ENCODE assay signal across 16 cellular contexts in the genomic region with DNA sequence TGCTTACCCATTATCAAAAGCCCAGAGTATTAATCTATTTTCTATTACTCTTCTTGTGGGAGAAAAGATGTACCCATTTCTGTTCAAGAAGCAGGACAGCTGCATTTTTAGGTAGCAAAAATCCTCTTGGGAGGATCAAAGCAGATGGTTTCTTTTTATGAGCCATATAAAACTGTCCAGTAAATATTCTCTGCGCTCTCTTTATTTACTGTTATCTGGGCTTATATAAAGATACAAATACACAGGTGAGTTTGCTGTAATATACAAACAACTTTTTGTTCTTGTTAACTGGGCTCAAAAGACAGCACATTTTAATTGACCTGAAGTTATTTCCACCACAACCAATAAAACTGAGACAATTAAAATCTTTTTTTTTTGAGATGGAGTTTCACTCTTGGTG. TPM values are rescaled to one million over a fixed set of nuclear protein-coding genes. Genes with fewer than 3 reads are reported as not detected.
DNase-seq lines count a peak whose midpoint lies in the region; ATAC-seq and TF ChIP-seq lines count a peak whose summit lies in the region.
"Had no signal": no experiment of that assay in that cellular context is flagged by ENCODE, and none has a peak within 500 bp of the region (broad histone marks: within the 10 kb centered on the region; RNA-seq: fewer than 3 reads in every experiment).

No MANE protein-coding gene starts in this region.

- H3K27ac ChIP-seq in A673 (ENCODE audit: low read depth, low read length, poor library complexity, severe bottlenecking) (peak overlapping the region; percentile 28), prostate gland (peak overlapping the region; percentile 28 to 47)
- H3K27ac ChIP-seq in BLaER1 treated with 17β-estradiol and CSF1 and Interleukin-3, amounts not matched to agents 10 nM and 100 nM = peak overlapping the region in 3 of 11 experiments; percentile 6 to 34 (median 19); a peak in 3 of 22 replicates
- H3K27ac ChIP-seq: HL-60, SJCRH30 had no signal

- no peaks in the 10 kb centered on the region for H3K27me3 Mint-ChIP-seq in activated T-helper 17 cell treated with anti-CD3 and anti-CD28 coated beads, Interleukin-2, amount 50 U/mL, for 72 hours

- peaks cover 44% of the 10 kb centered on the region for H3K4me1 Mint-ChIP-seq in activated T-helper 17 cell treated with anti-CD3 and anti-CD28 coated beads, Interleukin-2, amount 50 U/mL, for 72 hours

- no peak for ATAC-seq in activated T-helper 17 cell treated with anti-CD3 and anti-CD28 coated beads, Interleukin-2, amount 50 U/mL, for 72 hours (replicated peaks)
- no peak for ATAC-seq in HG03135 (IDR thresholded peaks at IDR 0.05; ENCODE audit: unreplicated experiment)
- no peak for ATAC-seq in HG03354 (IDR thresholded peaks at IDR 0.05; ENCODE audit: poor library complexity, severe bottlenecking, unreplicated experiment)
- ATAC-seq in GM19324 (IDR thresholded peaks at IDR 0.05; ENCODE audit: low FRiP score, unreplicated experiment) = no peak

- TF ChIP-seq POLR2A in prostate gland (IDR thresholded peaks at IDR 0.05) = no peak

- CTCF ChIA-PET in A673 (lab: Charles Lee) = no interaction called here

- POLR2A ChIA-PET in A673 (lab: Charles Lee; ENCODE audit: low non-redundant PET) = no interaction called here

- H3K4me1 ChIP-seq in A673 (ENCODE audit: insufficient read depth, low read length, poor library complexity, severe bottlenecking) = peaks cover 63% of the 10 kb centered on the region
- H3K4me1 ChIP-seq in BLaER1 treated with 17β-estradiol and CSF1 and Interleukin-3, amounts not matched to agents 10 nM and 100 nM = peaks cover 74 to 99% (median 83%) of the 10 kb centered on the region in 10 experiments
- peaks cover 42% of the 10 kb centered on the region for H3K4me1 ChIP-seq in prostate gland (replicated peaks)
- H3K4me1 ChIP-seq: BE2C, SJCRH30 had no signal

- peak overlapping the region; percentile 63 to 87 (median 80) for H3K4me2 ChIP-seq in BLaER1 treated with 17β-estradiol and CSF1 and Interleukin-3, amounts not matched to agents 10 nM and 100 nM

- TF ChIP-seq CTCF in A673 (conservative IDR thresholded peaks at IDR 0.05; ENCODE audit: low read depth, low read length) (no peak), prostate gland (IDR thresholded peaks at IDR 0.05) (no peak)

- H3K9ac ChIP-seq in BLaER1 treated with 17β-estradiol and CSF1 and Interleukin-3, amounts not matched to agents 10 nM and 100 nM = peak overlapping the region in 3 of 11 experiments; percentile 5 to 40 (median 20); a peak in 4 of 22 replicates

- H3K9me3 Mint-ChIP-seq in activated T-helper 17 cell treated with anti-CD3 and anti-CD28 coated beads, Interleukin-2, amount 50 U/mL, for 72 hours = no peaks in the 10 kb centered on the region

- peaks cover 86% of the 10 kb centered on the region for H3K36me3 Mint-ChIP-seq in activated T-helper 17 cell treated with anti-CD3 and anti-CD28 coated beads, Interleukin-2, amount 50 U/mL, for 72 hours (ENCODE audit: low read depth)

- H3K9me3 ChIP-seq in A673 (ENCODE audit: low read depth, low read length, poor library complexity, severe bottlenecking) (no peaks in the 10 kb centered on the region), prostate gland (no peaks in the 10 kb centered on the region)
- no peaks in the 10 kb centered on the region for H3K9me3 ChIP-seq in BLaER1 treated with 17β-estradiol and CSF1 and Interleukin-3, amounts not matched to agents 10 nM and 100 nM (replicated peaks in 1 of 11)
- H3K9me3 ChIP-seq: BE2C, SJCRH30 had no signal

- H3K4me3 ChIP-seq in A673 (ENCODE audit: low read depth, low read length, poor library complexity, severe bottlenecking) (no peak overlapping the region), prostate gland (no peak overlapping the region)
- H3K4me3 ChIP-seq in BLaER1 treated with 17β-estradiol and CSF1 and Interleukin-3, amounts not matched to agents 10 nM and 100 nM = 0 out of 20 replicates have a peak overlapping the region, but pooled peaks of 1 of the 10 experiments have one; percentile 4
- H3K4me3 ChIP-seq: SJCRH30 had no signal

- no peaks in the 10 kb centered on the region for H3K27me3 ChIP-seq in A673 (replicated peaks; ENCODE audit: insufficient read depth, low read depth, low read length, poor library complexity)
- no peaks in the 10 kb centered on the region for H3K27me3 ChIP-seq in BLaER1 treated with 17β-estradiol and CSF1 and Interleukin-3, amounts not matched to agents 10 nM and 100 nM
- no peaks in the 10 kb centered on the region for H3K27me3 ChIP-seq in prostate gland (replicated peaks; ENCODE audit: insufficient read depth)
- H3K27me3 ChIP-seq: BE2C, SJCRH30 had no signal

- no peak overlapping the region for H3K4me3 Mint-ChIP-seq in activated T-helper 17 cell treated with anti-CD3 and anti-CD28 coated beads, Interleukin-2, amount 50 U/mL, for 72 hours

- BruUV-seq in A673 (replicated peaks; lab: Mats Ljungman, UMichigan) = no TSS peak

- H4K20me1 ChIP-seq in BLaER1 treated with 17β-estradiol and CSF1 and Interleukin-3, amounts not matched to agents 10 nM and 100 nM = peaks cover 91 to 100% (median 100%) of the 10 kb centered on the region in 11 experiments

- intact Hi-C loops in A673 (cut with micrococcal nuclease; ENCODE audit: unreplicated experiment) = no loop called here
- intact Hi-C loops in prostate gland (cut with DNase I) = no loop called here

- H3K27ac Mint-ChIP-seq in activated T-helper 17 cell treated with anti-CD3 and anti-CD28 coated beads, Interleukin-2, amount 50 U/mL, for 72 hours = peak overlapping the region; percentile 62

- WGBS in prostate gland = 11% methylated on average over 1 of the region's 1 CpG

- no peak for DNase-seq in A673 (ENCODE audit: low spot score)
- no peak for DNase-seq in prostate gland (ENCODE audit: low spot score)
- DNase-seq: BE2C, H7, NCI-H1048, NCI-H1436 treated with DMSO at 0.1 percent for 48 hours, NCI-H2029 treated with DMSO at 0.1 percent for 48 hours, NCI-H748 treated with DMSO at 0.1 percent for 48 hours, RPMI8226, SJCRH30 had no signal

- H3K36me3 ChIP-seq in A673 (ENCODE audit: insufficient read depth, low read length, poor library complexity, severe bottlenecking) = peaks cover 16% of the 10 kb centered on the region
- H3K36me3 ChIP-seq in BLaER1 treated with 17β-estradiol and CSF1 and Interleukin-3, amounts not matched to agents 10 nM and 100 nM = peaks cover 45 to 90% (median 61%) of the 10 kb centered on the region in 11 experiments
- H3K36me3 ChIP-seq in prostate gland = no peaks in the 10 kb centered on the region

RNA-seq across cellular contexts. Expression of a gene that starts 10.1 kb away (rescaled TPM):
- total RNA-seq in A673 (2021) (63.3 and 73.4 TPM in 2 replicates), prostate gland (100 to 1,000 TPM in 1 of 2 donors, 10 to 100 TPM in 1; 74.9 to 112 TPM)
- total RNA-seq in activated T-helper 17 cell treated with anti-CD3 and anti-CD28 coated beads, Interleukin-2, amount 50 U/mL, for 72 hours = 10 to 100 TPM; 56.9 to 60.2 TPM

RNA-seq across cellular contexts. Expression of a gene that starts 38.4 kb away (rescaled TPM):
- total RNA-seq in A673 (2021) (37.3 and 41.9 TPM in 2 replicates), prostate gland (10 to 100 TPM; 36.8 to 61.3 TPM)
- total RNA-seq in activated T-helper 17 cell treated with anti-CD3 and anti-CD28 coated beads, Interleukin-2, amount 50 U/mL, for 72 hours = 10 to 100 TPM; 24.9 to 82.1 TPM

RNA-seq across cellular contexts. Expression of a gene that starts 43.7 kb away (rescaled TPM):
- total RNA-seq in A673 (2021) (79.1 and 112 TPM in 2 replicates), prostate gland (100 to 1,000 TPM in 1 of 2 donors, 10 to 100 TPM in 1; 82.9 to 121 TPM)
- total RNA-seq in activated T-helper 17 cell treated with anti-CD3 and anti-CD28 coated beads, Interleukin-2, amount 50 U/mL, for 72 hours = 100 to 1,000 TPM in 1 of 2 donors, 10 to 100 TPM in 1; 85.8 to 113 TPM
